17 cellular contexts compared by ENCODE assay signal in genomic region chr18:67514465-67514864, GRCh38. TPM values are rescaled to one million over a fixed set of nuclear protein-coding genes. Genes with fewer than 3 reads are reported as not detected.
DNase-seq lines count a peak whose midpoint lies in the region; ATAC-seq and TF ChIP-seq lines count a peak whose summit lies in the region.
"Had no signal": no experiment of that assay in that cellular context is flagged by ENCODE, and none has a peak within 500 bp of the region (broad histone marks: within the 10 kb centered on the region; RNA-seq: fewer than 3 reads in every experiment).

No MANE protein-coding gene starts in this region.

- in situ Hi-C loops in KBM-7 (cut with MboI; ENCODE audit: low pct_unique_long_range_greater_than_20kb, low sequenced_read_pairs), result no loop called here

- DNase-seq in Calu3, result no peak
- peak; percentile 54 for DNase-seq in fibroblast of peridontal ligament (ENCODE audit: extremely low read depth)
- DNase-seq in pons (ENCODE audit: low spot score), result peak; percentile 53
- DNase-seq in stimulated activated naive CD8-positive, alpha-beta T cell treated with anti-CD3 and anti-CD28 coated beads, Interleukin-15, Interleukin-2, amounts not matched to agents 100 U/mL and 50 U/mL, for 24 hours, result no peak
- DNase-seq in KBM-7, result no peak
- DNase-seq: activated CD4-positive, alpha-beta T cell treated with anti-CD3 and anti-CD28 coated beads for 4 hours; activated T-cell treated with anti-CD3 and anti-CD28 coated beads, Interleukin-2, amount 50 U/mL, for 72 hours; GF-D8; OCI-M1; retina; stimulated activated CD4-positive, alpha-beta T cell treated with anti-CD3 and anti-CD28 coated beads, Interleukin-4, amount 100 ng/mL, for 4 hours; stimulated activated naive B cell treated with anti-CD40 and anti-IgM and Interleukin-4, amounts not matched to agents 10 μg/mL and 1 μg/mL and 100 μg/mL, for 72 hours; T-cell had no signal

- H3K4me3 Mint-ChIP-seq in Calu3 (ENCODE audit: low read depth, unreplicated experiment), result peak overlapping the region; percentile 85

- BruUV-seq in Calu3 (replicated peaks; lab: Mats Ljungman, UMichigan), result no TSS peak

- intact Hi-C loops in Calu3 (cut with micrococcal nuclease; ENCODE audit: unreplicated experiment), result loop anchor here (2.0 kb wide), 1 partner anchor 1146 kb away; no protein-coding TSS in a partner anchor

- no peak for ATAC-seq in stimulated activated naive CD8-positive, alpha-beta T cell treated with anti-CD3 and anti-CD28 coated beads, Interleukin-15, Interleukin-2, amounts not matched to agents 100 U/mL and 50 U/mL, for 24 hours
- ATAC-seq in HG03196 (IDR thresholded peaks at IDR 0.05; ENCODE audit: unreplicated experiment) (no peak), HG03045 (IDR thresholded peaks at IDR 0.05; ENCODE audit: unreplicated experiment) (no peak)
- ATAC-seq: activated T-cell treated with anti-CD3 and anti-CD28 coated beads, Interleukin-2, amount 50 U/mL, for 72 hours; stimulated activated naive B cell treated with anti-CD40 and anti-IgM and Interleukin-4, amounts not matched to agents 10 μg/mL and 1 μg/mL and 100 μg/mL, for 72 hours; T-cell had no signal

- no peaks in the 10 kb centered on the region for H3K9me3 Mint-ChIP-seq in Calu3 (ENCODE audit: low read depth, unreplicated experiment)
- H3K9me3 Mint-ChIP-seq: activated T-cell treated with anti-CD3 and anti-CD28 coated beads, Interleukin-2, amount 50 U/mL, for 72 hours; memory B cell; stimulated activated naive B cell treated with anti-CD40 and anti-IgM and Interleukin-4, amounts not matched to agents 10 μg/mL and 1 μg/mL and 100 μg/mL, for 72 hours; T-cell had no signal

- CTCF ChIA-PET in Calu3 (lab: Charles Lee), result no interaction called here

- peaks cover 20% of the 10 kb centered on the region for H3K4me1 Mint-ChIP-seq in Calu3 (ENCODE audit: low read depth, unreplicated experiment)

- H3K27me3 Mint-ChIP-seq in Calu3 (ENCODE audit: unreplicated experiment), result no peaks in the 10 kb centered on the region

- H3K36me3 Mint-ChIP-seq in Calu3 (ENCODE audit: insufficient read depth, unreplicated experiment), result peaks cover 46% of the 10 kb centered on the region
- H3K36me3 Mint-ChIP-seq: memory B cell; stimulated activated naive B cell treated with anti-CD40 and anti-IgM and Interleukin-4, amounts not matched to agents 10 μg/mL and 1 μg/mL and 100 μg/mL, for 72 hours; T-cell had no signal

- H3K27ac Mint-ChIP-seq in Calu3 (ENCODE audit: unreplicated experiment), result no peak overlapping the region
- H3K27ac Mint-ChIP-seq: activated T-cell treated with anti-CD3 and anti-CD28 coated beads, Interleukin-2, amount 50 U/mL, for 72 hours; memory B cell; stimulated activated naive B cell treated with anti-CD40 and anti-IgM and Interleukin-4, amounts not matched to agents 10 μg/mL and 1 μg/mL and 100 μg/mL, for 72 hours had no signal

- peak overlapping the region; percentile 93; the same call in 1 of the 2 replicates for H3K27ac ChIP-seq in VCaP

- TF ChIP-seq CTCF in Calu3 (IDR thresholded peaks at IDR 0.05; ENCODE audit: unreplicated experiment), result no peak
- no peak for TF ChIP-seq CTCF in VCaP (conservative IDR thresholded peaks at IDR 0.05)

RNA-seq across cellular contexts. Expression of gene DSEL, which starts 2.1 kb away (rescaled TPM):
- 28.0 and 32.2 TPM in 2 replicates for total RNA-seq in Calu3 (2022)

Comparison
In these comparisons a context has a peak if more than half of its experiments do, and no peak if none do; other contexts are left out.
1. DNase-seq: peak in fibroblast of peridontal ligament (single experiment) and pons (single experiment); none in Calu3 (single experiment), stimulated activated naive CD8-positive, alpha-beta T cell treated with anti-CD3 and anti-CD28 coated beads, Interleukin-15, Interleukin-2, amounts not matched to agents 100 U/mL and 50 U/mL, for 24 hours (single experiment) and KBM-7 (single experiment).